ENCODE assay signal across 8 cellular contexts in genomic region chr7:44073664-44074348, GRCh38. TPM values are rescaled to one million over a fixed set of nuclear protein-coding genes. Genes with fewer than 3 reads are reported as not detected.
DNase-seq lines count a peak whose midpoint lies in the region; ATAC-seq and TF ChIP-seq lines count a peak whose summit lies in the region.

No MANE protein-coding gene starts in this region.

- H2AFZ ChIP-seq in MM.1S (ENCODE audit: low read length) = no peak overlapping the region

- H3K4me1 Mint-ChIP-seq in CD4-positive, alpha-beta T cell (ENCODE audit: low read depth) = peaks cover 12% of the 10 kb centered on the region
- H3K4me1 Mint-ChIP-seq in dendritic cell treated with granulocyte-macrophage colony-stimulating factor and Interleukin-4, amounts not matched to agents 40 ng/mL and 50 ng/mL, for 4 days (ENCODE audit: low read depth) = peaks cover 61% of the 10 kb centered on the region

- TF ChIP-seq CTCF in CD4-positive, alpha-beta T cell (IDR thresholded peaks at IDR 0.05) = no peak
- TF ChIP-seq CTCF in RWPE2 (IDR thresholded peaks at IDR 0.05; ENCODE audit: poor library complexity, severe bottlenecking) = no peak
- TF ChIP-seq CTCF in thyroid gland (IDR thresholded peaks at IDR 0.05) = no peak
- no peak for TF ChIP-seq CTCF in MM.1S (IDR thresholded peaks at IDR 0.05; ENCODE audit: low read length)

- POLR2A ChIA-PET in CD4-positive, alpha-beta T cell (lab: Charles Lee) = no interaction called here

- H3K27ac Mint-ChIP-seq in CD4-positive, alpha-beta T cell = no peak overlapping the region
- peak overlapping the region; percentile 93 for H3K27ac Mint-ChIP-seq in dendritic cell treated with granulocyte-macrophage colony-stimulating factor and Interleukin-4, amounts not matched to agents 40 ng/mL and 50 ng/mL, for 4 days

- ATAC-seq in CD4-positive, alpha-beta T cell (ENCODE audit: poor library complexity) = peak; percentile 68
- ATAC-seq in GM21825 (IDR thresholded peaks at IDR 0.05; ENCODE audit: unreplicated experiment) (peak; percentile 63), RWPE2 (ENCODE audit: low read depth) (peak; percentile 69)

- peaks cover 8% of the 10 kb centered on the region; the same call in 1 of the 2 replicates for H3F3A ChIP-seq in MM.1S (ENCODE audit: insufficient read depth, low read length)

- no peaks in the 10 kb centered on the region for H3K9me3 Mint-ChIP-seq in CD4-positive, alpha-beta T cell
- H3K9me3 Mint-ChIP-seq in dendritic cell treated with granulocyte-macrophage colony-stimulating factor and Interleukin-4, amounts not matched to agents 40 ng/mL and 50 ng/mL, for 4 days = no peaks in the 10 kb centered on the region

- H3K36me3 Mint-ChIP-seq in CD4-positive, alpha-beta T cell (ENCODE audit: low read depth) = peaks cover 69% of the 10 kb centered on the region
- peaks cover 70% of the 10 kb centered on the region for H3K36me3 Mint-ChIP-seq in dendritic cell treated with granulocyte-macrophage colony-stimulating factor and Interleukin-4, amounts not matched to agents 40 ng/mL and 50 ng/mL, for 4 days (ENCODE audit: low read depth)

- H3K9me2 ChIP-seq in MM.1S (replicated peaks; ENCODE audit: insufficient read depth, low read length) = no peaks in the 10 kb centered on the region

- no peaks in the 10 kb centered on the region for H3K27me3 Mint-ChIP-seq in CD4-positive, alpha-beta T cell
- no peaks in the 10 kb centered on the region for H3K27me3 Mint-ChIP-seq in dendritic cell treated with granulocyte-macrophage colony-stimulating factor and Interleukin-4, amounts not matched to agents 40 ng/mL and 50 ng/mL, for 4 days

- H3K27ac ChIP-seq in CD4-positive, alpha-beta T cell (ENCODE audit: low read depth, low read length) = peak overlapping the region; percentile 56
- H3K27ac ChIP-seq in RWPE2 (ENCODE audit: poor library complexity, severe bottlenecking) (peak overlapping the region; percentile 97), thyroid gland (peak overlapping the region in 2 of 3 donors; percentile 34 to 46), MM.1S (ENCODE audit: low read length) (no peak overlapping the region)

- no peaks in the 10 kb centered on the region for H3K9me3 ChIP-seq in CD4-positive, alpha-beta T cell (ENCODE audit: control insufficient read depth, low read length)
- H3K9me3 ChIP-seq in RWPE2 (ENCODE audit: severe bottlenecking) = no peaks in the 10 kb centered on the region
- no peaks in the 10 kb centered on the region for H3K9me3 ChIP-seq in mucosa of stomach (ENCODE audit: control insufficient read depth, low read length)
- no peaks in the 10 kb centered on the region for H3K9me3 ChIP-seq in thyroid gland
- no peaks in the 10 kb centered on the region for H3K9me3 ChIP-seq in MM.1S (replicated peaks; ENCODE audit: insufficient read depth, low read length)
- H3K9me3 ChIP-seq in MG63 = no peaks in the 10 kb centered on the region

- H3K9ac ChIP-seq in mucosa of stomach (ENCODE audit: low read length) (no peak overlapping the region), MM.1S (ENCODE audit: low read length) (no peak overlapping the region)

- CTCF ChIA-PET in CD4-positive, alpha-beta T cell (lab: Charles Lee) = no interaction called here

- H3K4me3 Mint-ChIP-seq in CD4-positive, alpha-beta T cell = no peak overlapping the region
- H3K4me3 Mint-ChIP-seq in dendritic cell treated with granulocyte-macrophage colony-stimulating factor and Interleukin-4, amounts not matched to agents 40 ng/mL and 50 ng/mL, for 4 days = peak overlapping the region; percentile 70

- 73 to 82% methylated on average over 14 to 26 of the region's 26 CpGs for WGBS in thyroid gland, 2 donors

- no peaks in the 10 kb centered on the region for H4K20me1 ChIP-seq in MM.1S (ENCODE audit: insufficient read depth, low read length)

- H3K4me3 ChIP-seq in RWPE2 (ENCODE audit: severe bottlenecking) (peak overlapping the region; percentile 23), mucosa of stomach (ENCODE audit: low read length) (peak overlapping the region; percentile 23), thyroid gland (replicated peaks in 1 of 3) (no peak overlapping the region), MM.1S (ENCODE audit: low read length) (no peak overlapping the region), MG63 (no peak overlapping the region)

- no peaks in the 10 kb centered on the region for H3K79me2 ChIP-seq in MM.1S (ENCODE audit: low read length)

- no peak overlapping the region for H3K4me2 ChIP-seq in MM.1S (ENCODE audit: low read depth, low read length)

- peaks cover 34% of the 10 kb centered on the region for H3K4me1 ChIP-seq in RWPE2 (ENCODE audit: insufficient read depth, poor library complexity, severe bottlenecking)
- H3K4me1 ChIP-seq in mucosa of stomach (ENCODE audit: control insufficient read depth, insufficient read depth, low read length) = peaks cover 48% of the 10 kb centered on the region
- H3K4me1 ChIP-seq in thyroid gland = peaks cover 12 to 28% of the 10 kb centered on the region in 2 donors
- 0 out of 2 replicates have a peak, but pooled peaks cover 3% of the 10 kb centered on the region for H3K4me1 ChIP-seq in MM.1S (ENCODE audit: low read length)

- no peak for TF ChIP-seq POLR2A in thyroid gland (IDR thresholded peaks at IDR 0.05)

- intact Hi-C loops in CD4-positive, alpha-beta T cell (cut with DNase I, micrococcal nuclease) = no loop called here
- intact Hi-C loops in dendritic cell treated with granulocyte-macrophage colony-stimulating factor and Interleukin-4, amounts not matched to agents 40 ng/mL and 50 ng/mL, for 4 days (cut with micrococcal nuclease) = loop anchor here (1.0 to 5.0 kb wide), 2 partner anchors 8 to 403 kb away; partner anchors contain the start of gene POLM
- intact Hi-C loops in thyroid gland (cut with DNase I) = no loop called here

- no peaks in the 10 kb centered on the region for H3K27me3 ChIP-seq in CD4-positive, alpha-beta T cell (ENCODE audit: control insufficient read depth, insufficient read depth, low read length)
- no peaks in the 10 kb centered on the region for H3K27me3 ChIP-seq in RWPE2 (ENCODE audit: insufficient read depth, poor library complexity, severe bottlenecking)
- H3K27me3 ChIP-seq in mucosa of stomach (ENCODE audit: control insufficient read depth, insufficient read depth, low read length) = no peaks in the 10 kb centered on the region
- no peaks in the 10 kb centered on the region for H3K27me3 ChIP-seq in thyroid gland
- H3K27me3 ChIP-seq in MM.1S (replicated peaks; ENCODE audit: insufficient read depth, low read length) = no peaks in the 10 kb centered on the region
- H3K27me3 ChIP-seq in MG63 = no peaks in the 10 kb centered on the region

- DNase-seq in CD4-positive, alpha-beta T cell = peak in 2 of 10 experiments; percentile 21 to 29
- DNase-seq in RWPE2 (ENCODE audit: low spot score) (peak; percentile 94), thyroid gland (no peak), MM.1S (no peak), MG63 (no peak)

- peaks cover 36% of the 10 kb centered on the region for H3K36me3 ChIP-seq in RWPE2 (ENCODE audit: low read depth)
- no peaks in the 10 kb centered on the region for H3K36me3 ChIP-seq in mucosa of stomach (ENCODE audit: control insufficient read depth, insufficient read depth, low read length)
- H3K36me3 ChIP-seq in thyroid gland = peaks cover 18 to 43% of the 10 kb centered on the region in 2 donors
- H3K36me3 ChIP-seq in MM.1S (replicated peaks; ENCODE audit: insufficient read depth, low read length) = no peaks in the 10 kb centered on the region
- peaks cover 23% of the 10 kb centered on the region for H3K36me3 ChIP-seq in MG63

RNA-seq across cellular contexts. Expression of gene PGAM2, which starts 8.4 kb away (rescaled TPM):
- total RNA-seq in CD4-positive, alpha-beta T cell = 1 to 10 TPM; 1.3 to 1.8 TPM
- 10 to 100 TPM in 2 of 4 donors, 1 to 10 TPM in 2; 2.2 to 28.0 (median 9.1) TPM for total RNA-seq in thyroid gland
- not detected in 2 replicates for total RNA-seq in MG63 (2014; rRNA removed; shearing (Covaris generic); ENCODE audit: low replicate concordance)

RNA-seq across cellular contexts. Expression of gene POLM, which starts 8.5 kb away (rescaled TPM):
- total RNA-seq in CD4-positive, alpha-beta T cell = 10 to 100 TPM; 33.6 to 35.6 TPM
- total RNA-seq in thyroid gland = 10 to 100 TPM; 51.1 to 85.0 (median 58.2) TPM
- total RNA-seq in MG63 (2014; rRNA removed; shearing (Covaris generic); ENCODE audit: low replicate concordance) = 9.4 and 10.8 TPM in 2 replicates

RNA-seq across cellular contexts. Expression of gene DBNL, which starts 29.3 kb away (rescaled TPM):
- 10 to 100 TPM; 88.5 to 90.6 TPM for total RNA-seq in CD4-positive, alpha-beta T cell
- total RNA-seq in thyroid gland = 100 to 1,000 TPM; 108 to 165 (median 138) TPM
- 103 and 166 TPM in 2 replicates for total RNA-seq in MG63 (2014; rRNA removed; shearing (Covaris generic); ENCODE audit: low replicate concordance)

RNA-seq across cellular contexts. Expression of gene AEBP1, which starts 30.3 kb away (rescaled TPM):
- 10 to 100 TPM; 20.3 to 21.3 TPM for total RNA-seq in CD4-positive, alpha-beta T cell
- total RNA-seq in thyroid gland = 100 to 1,000 TPM in 1 of 4 donors, 10 to 100 TPM in 3; 38.9 to 151 (median 57.6) TPM
- 36.8 and 45.8 TPM in 2 replicates for total RNA-seq in MG63 (2014; rRNA removed; shearing (Covaris generic); ENCODE audit: low replicate concordance)

RNA-seq across cellular contexts. Expression of gene POLD2, which starts 49.5 kb away (rescaled TPM):
- 10 to 100 TPM; 45.2 to 48.3 TPM for total RNA-seq in CD4-positive, alpha-beta T cell
- 10 to 100 TPM; 48.8 to 65.8 (median 55.1) TPM for total RNA-seq in thyroid gland
- 146 and 186 TPM in 2 replicates for total RNA-seq in MG63 (2014; rRNA removed; shearing (Covaris generic); ENCODE audit: low replicate concordance)

Comparison
In these comparisons a context has a peak if more than half of its experiments do, and no peak if none do; other contexts are left out.
1. H3K4me3 ChIP-seq: peak in RWPE2 (single experiment) and mucosa of stomach (single experiment); none in thyroid gland (0 of 3), MM.1S (single experiment) and MG63 (single experiment).
2. Peak in every context shown above with its lines, with median percentiles within 50 percentile points of each other: ATAC-seq.